ENCODE assay signal across 13 cellular contexts in genomic region chr12:55827806-55828205, GRCh38. TPM values are rescaled to one million over a fixed set of nuclear protein-coding genes. Genes with fewer than 3 reads are reported as not detected.
DNase-seq lines count a peak whose midpoint lies in the region; ATAC-seq, FAIRE-seq and TF ChIP-seq lines count a peak whose summit lies in the region.
"Had no signal": no experiment of that assay in that cellular context is flagged by ENCODE, and none has a peak within 500 bp of the region (broad histone marks: within the 10 kb centered on the region; RNA-seq: fewer than 3 reads in every experiment).

No MANE protein-coding gene starts in this region.

- no peaks in the 10 kb centered on the region for H3K27me3 ChIP-seq in left ventricle myocardium inferior (ENCODE audit: low read depth)
- H3K27me3 ChIP-seq in keratinocyte (ENCODE audit: control insufficient read depth, extremely low read depth, insufficient read depth, low read length), result no peaks in the 10 kb centered on the region
- H3K27me3 ChIP-seq in brain microvascular endothelial cell (replicated peaks), result no peaks in the 10 kb centered on the region
- H3K27me3 ChIP-seq: foreskin keratinocyte had no signal

- H3K27ac Mint-ChIP-seq in activated T-helper 1 cell treated with anti-CD3 and anti-CD28 coated beads, Interleukin-12 subunit alpha, Interleukin-12 subunit beta, Interleukin-2, Interleukin-4 antibody, amounts not matched to agents 30 ng/mL and 10 ng/mL and 1 ng/mL, durations not matched to agents 14 hours and 24 hours and 36 hours, result peak overlapping the region; percentile 71
- H3K27ac Mint-ChIP-seq in type B pancreatic cell, result peak overlapping the region; percentile 51

- no peak for TF ChIP-seq CTCF in left ventricle myocardium inferior (IDR thresholded peaks at IDR 0.05; ENCODE audit: borderline replicate concordance)
- no peak for TF ChIP-seq CTCF in keratinocyte (optimal IDR thresholded peaks at IDR 0.05 in 1 of 3, IDR thresholded peaks at IDR 0.05 in 1 of 3, conservative IDR thresholded peaks at IDR 0.05 in 1 of 3; ENCODE audit: extremely low read depth in 1 of 3, insufficient read depth in 2 of 3, low read length in 3 of 3)
- no peak for TF ChIP-seq CTCF in type B pancreatic cell (conservative IDR thresholded peaks at IDR 0.05)
- no peak for TF ChIP-seq CTCF in brain microvascular endothelial cell (IDR thresholded peaks at IDR 0.05; ENCODE audit: low read depth, low read length, missing control alignments)

- no peak overlapping the region for H3K9ac ChIP-seq in keratinocyte (ENCODE audit: control insufficient read depth, extremely low read depth, insufficient read depth, low read length)

- H3K4me3 Mint-ChIP-seq in activated T-helper 1 cell treated with anti-CD3 and anti-CD28 coated beads, Interleukin-12 subunit alpha, Interleukin-12 subunit beta, Interleukin-2, Interleukin-4 antibody, amounts not matched to agents 30 ng/mL and 10 ng/mL and 1 ng/mL, durations not matched to agents 14 hours and 24 hours and 36 hours, result peak overlapping the region; percentile 98
- H3K4me3 Mint-ChIP-seq in type B pancreatic cell, result peak overlapping the region; percentile 98

- FAIRE-seq in keratinocyte (lab: Jason Lieb, UNC), result no peak
- FAIRE-seq: GM18507 had no signal

- H3K79me2 ChIP-seq in keratinocyte (ENCODE audit: control insufficient read depth, insufficient read depth, low read length), result peaks cover 36% of the 10 kb centered on the region

- H3K4me3 ChIP-seq in left ventricle myocardium inferior (peak overlapping the region; percentile 6), keratinocyte (ENCODE audit: control insufficient read depth in 2 of 3, extremely low read depth in 1 of 3, insufficient read depth in 2 of 3, low read depth in 1 of 3, low read length in 3 of 3) (no peak overlapping the region), brain microvascular endothelial cell (ENCODE audit: low read depth, low read length) (no peak overlapping the region)

- peaks cover 6% of the 10 kb centered on the region for H3K9me1 ChIP-seq in keratinocyte (ENCODE audit: control insufficient read depth, extremely low read depth, insufficient read depth, low read length)

- ATAC-seq in Right ventricle myocardium inferior (no peak), GM21390 (IDR thresholded peaks at IDR 0.05; ENCODE audit: unreplicated experiment) (no peak)
- ATAC-seq: foreskin keratinocyte had no signal

- no peak overlapping the region for H2AFZ ChIP-seq in keratinocyte (ENCODE audit: control insufficient read depth, low read length)

- H3K27me3 Mint-ChIP-seq in activated T-helper 1 cell treated with anti-CD3 and anti-CD28 coated beads, Interleukin-12 subunit alpha, Interleukin-12 subunit beta, Interleukin-2, Interleukin-4 antibody, amounts not matched to agents 30 ng/mL and 10 ng/mL and 1 ng/mL, durations not matched to agents 14 hours and 24 hours and 36 hours (ENCODE audit: insufficient read depth), result no peaks in the 10 kb centered on the region
- H3K27me3 Mint-ChIP-seq in type B pancreatic cell, result no peaks in the 10 kb centered on the region

- H4K20me1 ChIP-seq in keratinocyte (ENCODE audit: control insufficient read depth, extremely low read depth, insufficient read depth, low read length), result no peaks in the 10 kb centered on the region

- in situ Hi-C loops in brain microvascular endothelial cell (cut with HindIII; ENCODE audit: low pct_ligation_motif_present, low sequenced_read_pairs), result no loop called here

- H3K27ac ChIP-seq in left ventricle myocardium inferior (replicated peaks), result no peak overlapping the region
- H3K27ac ChIP-seq in keratinocyte (ENCODE audit: control insufficient read depth, insufficient read depth, low read length), result no peak overlapping the region
- no peak overlapping the region for H3K27ac ChIP-seq in brain microvascular endothelial cell
- H3K27ac ChIP-seq: C4-2B, foreskin keratinocyte had no signal

- no peaks in the 10 kb centered on the region for H3K9me3 ChIP-seq in left ventricle myocardium inferior (replicated peaks)
- H3K9me3 ChIP-seq in keratinocyte (ENCODE audit: control insufficient read depth, low read depth, low read length), result no peaks in the 10 kb centered on the region

- H3K4me2 ChIP-seq in keratinocyte (ENCODE audit: control insufficient read depth, extremely low read depth, insufficient read depth, low read depth, low read length), result peak overlapping the region; percentile 81

- dilution Hi-C loops in keratinocyte (cut with MboI; ENCODE audit: extremely low pct_ligation_motif_present, low sequenced_read_pairs), result no loop called here

- H3K36me3 ChIP-seq in left ventricle myocardium inferior (peaks cover 13% of the 10 kb centered on the region), keratinocyte (ENCODE audit: control insufficient read depth in 2 of 2, extremely low read depth in 1 of 2, insufficient read depth in 2 of 2, low read length in 2 of 2) (peaks cover 5 to 6% of the 10 kb centered on the region in 2 experiments), brain microvascular endothelial cell (replicated peaks) (peaks cover 6% of the 10 kb centered on the region)

- H3K4me1 ChIP-seq in left ventricle myocardium inferior (peaks cover 83% of the 10 kb centered on the region), keratinocyte (ENCODE audit: control insufficient read depth, extremely low read depth, insufficient read depth, low read length) (peaks cover 27% of the 10 kb centered on the region)

- intact Hi-C loops in left ventricle myocardium inferior (cut with micrococcal nuclease), result loop anchor here (10.0 kb wide), 1 partner anchor 107 kb away; the partner anchor contains the start of gene DGKA
- intact Hi-C loops in Right ventricle myocardium inferior (cut with DNase I), result loop anchor here (2.0 kb wide), 1 partner anchor 99 kb away; the partner anchor contains the start of gene PYM1
- intact Hi-C loops in activated T-helper 1 cell treated with anti-CD3 and anti-CD28 coated beads, Interleukin-12 subunit alpha, Interleukin-12 subunit beta, Interleukin-2, Interleukin-4 antibody, amounts not matched to agents 30 ng/mL and 10 ng/mL and 1 ng/mL, durations not matched to agents 14 hours and 24 hours and 36 hours (cut with micrococcal nuclease), result loop anchor here (2.0 to 5.0 kb wide), 3 partner anchors 71 to 859 kb away; partner anchors contain the start of genes PTGES3 and PYM1

- no peaks in the 10 kb centered on the region for H3K9me3 Mint-ChIP-seq in activated T-helper 1 cell treated with anti-CD3 and anti-CD28 coated beads, Interleukin-12 subunit alpha, Interleukin-12 subunit beta, Interleukin-2, Interleukin-4 antibody, amounts not matched to agents 30 ng/mL and 10 ng/mL and 1 ng/mL, durations not matched to agents 14 hours and 24 hours and 36 hours
- no peaks in the 10 kb centered on the region for H3K9me3 Mint-ChIP-seq in type B pancreatic cell

- peaks cover 30% of the 10 kb centered on the region for H3K36me3 Mint-ChIP-seq in activated T-helper 1 cell treated with anti-CD3 and anti-CD28 coated beads, Interleukin-12 subunit alpha, Interleukin-12 subunit beta, Interleukin-2, Interleukin-4 antibody, amounts not matched to agents 30 ng/mL and 10 ng/mL and 1 ng/mL, durations not matched to agents 14 hours and 24 hours and 36 hours (ENCODE audit: low read depth)
- peaks cover 14% of the 10 kb centered on the region for H3K36me3 Mint-ChIP-seq in type B pancreatic cell

- no peak for DNase-seq in left ventricle myocardium inferior
- DNase-seq in Right ventricle myocardium inferior (ENCODE audit: missing footprints), result no peak
- no peak for DNase-seq in activated T-helper 1 cell treated with anti-CD3 and anti-CD28 coated beads, Interleukin-12 subunit alpha, Interleukin-12 subunit beta, Interleukin-2, Interleukin-4 antibody, amounts not matched to agents 30 ng/mL and 10 ng/mL and 1 ng/mL, durations not matched to agents 14 hours and 24 hours and 36 hours (ENCODE audit: low spot score)
- DNase-seq in keratinocyte (ENCODE audit: low read depth, low spot score), result no peak
- DNase-seq in type B pancreatic cell (ENCODE audit: extremely low spot score, unreplicated experiment), result no peak
- no peak for DNase-seq in brain microvascular endothelial cell
- no peak for DNase-seq in NCI-H2171 treated with DMSO at 0.1 percent for 48 hours (lab: John Stamatoyannopoulos, UW)
- DNase-seq: foreskin keratinocyte, NCI-H2227 treated with DMSO at 0.1 percent for 48 hours had no signal

- H3K4me1 Mint-ChIP-seq in activated T-helper 1 cell treated with anti-CD3 and anti-CD28 coated beads, Interleukin-12 subunit alpha, Interleukin-12 subunit beta, Interleukin-2, Interleukin-4 antibody, amounts not matched to agents 30 ng/mL and 10 ng/mL and 1 ng/mL, durations not matched to agents 14 hours and 24 hours and 36 hours (ENCODE audit: low read depth), result peaks cover 47% of the 10 kb centered on the region
- H3K4me1 Mint-ChIP-seq in type B pancreatic cell (ENCODE audit: unreplicated experiment), result peaks cover 47% of the 10 kb centered on the region

RNA-seq across cellular contexts. Expression of gene DNAJC14, which starts 1.6 kb away (rescaled TPM):
- total RNA-seq in left ventricle myocardium inferior (18.6 TPM), Right ventricle myocardium inferior (18.3 TPM), type B pancreatic cell (ENCODE audit: low replicate concordance) (30.0 and 34.6 TPM in 2 replicates)
- total RNA-seq in activated T-helper 1 cell treated with anti-CD3 and anti-CD28 coated beads, Interleukin-12 subunit alpha, Interleukin-12 subunit beta, Interleukin-2, Interleukin-4 antibody, amounts not matched to agents 30 ng/mL and 10 ng/mL and 1 ng/mL, durations not matched to agents 14 hours and 24 hours and 36 hours, result 43.5 and 45.0 TPM in 2 replicates
- polyA plus RNA-seq in keratinocyte, result 6.1 to 8.5 TPM (median 7.7 TPM) in 3 replicates
- polyA plus RNA-seq in keratinocyte (2011; ENCODE audit: low read depth), result 5.6 TPM
- polyA plus RNA-seq in keratinocyte (2011; cell fraction: cytosol; rRNA removed), result 7.6 and 9.4 TPM in 2 replicates
- 14.4 and 17.6 TPM in 2 replicates for polyA plus RNA-seq in keratinocyte (2011; cell fraction: nucleus; rRNA removed)
- polyA plus RNA-seq in keratinocyte (2012; ENCODE audit: low replicate concordance), result 9.4 and 17.2 TPM in 2 replicates
- polyA minus RNA-seq in keratinocyte, result 3.1 to 18.7 TPM (median 4.1 TPM) in 3 replicates
- 5.0 TPM for polyA minus RNA-seq in keratinocyte (2011; cell fraction: cytosol; rRNA and poly(A)+ RNA removed)
- 3.7 and 10.3 TPM in 2 replicates for polyA minus RNA-seq in keratinocyte (2011; cell fraction: nucleus; rRNA and poly(A)+ RNA removed)

RNA-seq across cellular contexts. Expression of gene ORMDL2, which starts 10.0 kb away (rescaled TPM):
- total RNA-seq in left ventricle myocardium inferior (13.3 TPM), Right ventricle myocardium inferior (17.3 TPM), type B pancreatic cell (ENCODE audit: low replicate concordance) (50.9 and 76.1 TPM in 2 replicates)
- total RNA-seq in activated T-helper 1 cell treated with anti-CD3 and anti-CD28 coated beads, Interleukin-12 subunit alpha, Interleukin-12 subunit beta, Interleukin-2, Interleukin-4 antibody, amounts not matched to agents 30 ng/mL and 10 ng/mL and 1 ng/mL, durations not matched to agents 14 hours and 24 hours and 36 hours, result 58.9 and 61.2 TPM in 2 replicates
- 108 to 129 TPM (median 114 TPM) in 3 replicates for polyA plus RNA-seq in keratinocyte
- 63.5 TPM for polyA plus RNA-seq in keratinocyte (2011; ENCODE audit: low read depth)
- 100 and 171 TPM in 2 replicates for polyA plus RNA-seq in keratinocyte (2011; cell fraction: cytosol; rRNA removed)
- polyA plus RNA-seq in keratinocyte (2011; cell fraction: nucleus; rRNA removed), result 105 and 110 TPM in 2 replicates
- polyA plus RNA-seq in keratinocyte (2012; ENCODE audit: low replicate concordance), result 132 and 146 TPM in 2 replicates
- polyA minus RNA-seq in keratinocyte, result 124 to 182 TPM (median 134 TPM) in 3 replicates
- 51.4 TPM for polyA minus RNA-seq in keratinocyte (2011; cell fraction: cytosol; rRNA and poly(A)+ RNA removed)
- 22.3 and 42.8 TPM in 2 replicates for polyA minus RNA-seq in keratinocyte (2011; cell fraction: nucleus; rRNA and poly(A)+ RNA removed)

RNA-seq across cellular contexts. Expression of gene SARNP, which starts 10.3 kb away (rescaled TPM):
- total RNA-seq in left ventricle myocardium inferior, result 53.2 TPM
- total RNA-seq in Right ventricle myocardium inferior, result 50.2 TPM
- total RNA-seq in activated T-helper 1 cell treated with anti-CD3 and anti-CD28 coated beads, Interleukin-12 subunit alpha, Interleukin-12 subunit beta, Interleukin-2, Interleukin-4 antibody, amounts not matched to agents 30 ng/mL and 10 ng/mL and 1 ng/mL, durations not matched to agents 14 hours and 24 hours and 36 hours, result 70.7 and 75.1 TPM in 2 replicates
- polyA plus RNA-seq in keratinocyte, result 117 to 168 TPM (median 119 TPM) in 3 replicates
- 133 TPM for polyA plus RNA-seq in keratinocyte (2011; ENCODE audit: low read depth)
- 130 and 221 TPM in 2 replicates for polyA plus RNA-seq in keratinocyte (2011; cell fraction: cytosol; rRNA removed)
- polyA plus RNA-seq in keratinocyte (2011; cell fraction: nucleus; rRNA removed), result 66.9 and 91.2 TPM in 2 replicates
- polyA plus RNA-seq in keratinocyte (2012; ENCODE audit: low replicate concordance), result 74.4 and 117 TPM in 2 replicates
- 10.2 to 45.4 TPM (median 20.8 TPM) in 3 replicates for polyA minus RNA-seq in keratinocyte
- polyA minus RNA-seq in keratinocyte (2011; cell fraction: cytosol; rRNA and poly(A)+ RNA removed), result 24.0 TPM
- polyA minus RNA-seq in keratinocyte (2011; cell fraction: nucleus; rRNA and poly(A)+ RNA removed), result 9.4 and 20.0 TPM in 2 replicates
- 51.4 and 75.9 TPM in 2 replicates for total RNA-seq in type B pancreatic cell (ENCODE audit: low replicate concordance)

RNA-seq across cellular contexts. Expression of gene MMP19, which starts 14.9 kb away (rescaled TPM):
- 2.2 TPM for total RNA-seq in left ventricle myocardium inferior
- 2.9 TPM for total RNA-seq in Right ventricle myocardium inferior
- total RNA-seq in activated T-helper 1 cell treated with anti-CD3 and anti-CD28 coated beads, Interleukin-12 subunit alpha, Interleukin-12 subunit beta, Interleukin-2, Interleukin-4 antibody, amounts not matched to agents 30 ng/mL and 10 ng/mL and 1 ng/mL, durations not matched to agents 14 hours and 24 hours and 36 hours, result not detected in 2 replicates
- polyA plus RNA-seq in keratinocyte, result 2.2 to 4.1 TPM (median 2.7 TPM) in 3 replicates
- polyA plus RNA-seq in keratinocyte (2011; ENCODE audit: low read depth), result 0.35 TPM
- polyA plus RNA-seq in keratinocyte (2011; cell fraction: cytosol; rRNA removed), result 1.1 and 1.6 TPM in 2 replicates
- 5.9 and 6.9 TPM in 2 replicates for polyA plus RNA-seq in keratinocyte (2011; cell fraction: nucleus; rRNA removed)
- polyA plus RNA-seq in keratinocyte (2012; ENCODE audit: low replicate concordance), result 0.49 and 3.8 TPM in 2 replicates
- polyA minus RNA-seq in keratinocyte, result 1.1 to 4.0 TPM (median 1.2 TPM) in 3 replicates
- polyA minus RNA-seq in keratinocyte (2011; cell fraction: cytosol; rRNA and poly(A)+ RNA removed), result not detected
- polyA minus RNA-seq in keratinocyte (2011; cell fraction: nucleus; rRNA and poly(A)+ RNA removed), result 2.1 and 3.0 TPM in 2 replicates
- total RNA-seq in type B pancreatic cell (ENCODE audit: low replicate concordance), result 0.38 and 0.48 TPM in 2 replicates
- total RNA-seq: HT-29 had no signal
